In the genomic region with DNA sequence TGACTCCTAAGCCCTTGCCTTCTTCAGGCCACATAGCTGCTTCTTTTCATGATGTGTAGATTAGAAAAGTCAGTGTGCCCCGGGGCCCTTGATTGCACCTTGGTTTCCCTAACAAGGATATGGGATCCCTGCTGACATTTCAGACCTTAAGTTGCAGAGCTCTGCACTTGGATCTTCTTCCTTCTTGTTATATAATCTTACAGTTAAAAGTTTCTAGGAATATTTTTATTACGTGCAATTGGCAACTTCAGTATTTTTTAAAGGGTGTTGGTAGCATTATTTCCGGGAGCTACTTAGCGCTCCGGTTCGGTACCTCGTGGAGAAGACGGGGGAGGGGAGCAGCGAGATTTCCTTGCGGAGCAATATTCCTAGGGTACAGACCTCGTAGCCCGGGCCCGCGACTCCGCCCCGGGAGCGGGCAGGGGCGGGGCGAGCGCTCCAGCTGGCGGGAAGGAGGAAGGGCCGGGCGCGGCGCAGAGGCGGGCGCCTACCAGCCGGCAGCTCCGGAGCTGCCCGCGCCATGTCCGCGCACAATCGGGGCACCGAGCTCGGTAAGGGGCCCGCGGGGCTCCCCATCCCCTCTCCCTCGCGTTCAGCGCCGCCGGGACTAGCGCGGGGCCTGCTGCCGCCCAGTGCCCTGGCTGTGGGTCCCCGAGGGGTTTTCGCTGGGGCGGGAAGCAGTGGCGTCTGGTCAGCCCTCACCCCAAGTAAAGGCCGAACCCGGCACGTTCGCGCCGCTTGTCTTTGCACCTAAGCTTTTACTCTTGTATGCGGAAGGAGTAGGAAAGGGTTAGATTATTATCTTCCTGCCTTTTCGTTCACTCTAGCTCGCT, we compare ENCODE assay signal across 8 cellular contexts. TPM values are rescaled to one million over a fixed set of nuclear protein-coding genes. Genes with fewer than 3 reads are reported as not detected.
DNase-seq lines count a peak whose midpoint lies in the region; ATAC-seq and TF ChIP-seq lines count a peak whose summit lies in the region.

TSS of gene DERA (plus strand) at position 469 of the 833 bp plus-strand sequence. CDS start at position 521, 52 bp downstream.

- H3K4me3 ChIP-seq in Caco-2 (ENCODE audit: low read depth, low read length) = peak within 1 kb of the TSS; percentile 87
- peak within 1 kb of the TSS; percentile 71 for H3K4me3 ChIP-seq in epithelial cell of esophagus (ENCODE audit: low read length)
- peak within 1 kb of the TSS; percentile 38 for H3K4me3 ChIP-seq in mucosa of descending colon

- no peaks in the 10 kb centered on the region for H3K9me3 ChIP-seq in Caco-2
- no peaks in the 10 kb centered on the region for H3K9me3 ChIP-seq in mucosa of descending colon

- TF ChIP-seq CTCF in Caco-2 (IDR thresholded peaks at IDR 0.05; ENCODE audit: insufficient read depth in 1 of 2, low read depth in 1 of 2, low read length in 1 of 2, severe bottlenecking in 1 of 2, unreplicated experiment in 1 of 2) = no peak
- TF ChIP-seq CTCF in epithelial cell of esophagus (IDR thresholded peaks at IDR 0.05; ENCODE audit: insufficient read depth, low read depth, low read length, missing control alignments) = no peak
- TF ChIP-seq CTCF in mucosa of descending colon (IDR thresholded peaks at IDR 0.05) = no peak

- POLR2A ChIA-PET in Caco-2 (lab: Charles Lee) = interaction anchor here (0.5 to 1.7 kb wide), 8 partner anchors 13 to 1108 kb away, joined by 3 to 9 read pairs (median 4); partner anchors contain the start of genes C12orf60, EPS8 and WBP11

- H3K27me3 ChIP-seq in Caco-2 (replicated peaks; ENCODE audit: control insufficient read depth, insufficient read depth, low read length) = no peaks in the 10 kb centered on the region

- no peaks in the 10 kb centered on the region for H3K9me3 Mint-ChIP-seq in Caco-2 (ENCODE audit: unreplicated experiment)

- BruUV-seq in Caco-2 (replicated peaks; lab: Mats Ljungman, UMichigan) = no TSS peak

- no peaks in the 10 kb centered on the region for H3K27me3 Mint-ChIP-seq in Caco-2 (ENCODE audit: insufficient read depth, unreplicated experiment)

- DNase-seq in Caco-2 (peak; percentile 91 to 94), HPDE6-E6E7 (ENCODE audit: extremely low spot score) (peak; percentile 64), NOMO-1 treated with dmso at 0.1 percent for 144 hours (lab: John Stamatoyannopoulos, UW; ENCODE audit: unreplicated experiment) (peak; percentile 50), activated T-cell treated with anti-CD3 and anti-CD28 coated beads for 1 hour (ENCODE audit: low read depth) (peak; percentile 44), epithelial cell of esophagus (ENCODE audit: low read depth) (peak; percentile 86), mucosa of descending colon (peak; percentile 91 to 95 (median 91))
- DNase-seq in stimulated activated CD8-positive, alpha-beta memory T cell treated with anti-CD3 and anti-CD28 coated beads, Interleukin-4, amount 100 ng/mL, for 24 hours (ENCODE audit: low read depth) = peak; percentile 44

- peaks cover 13% of the 10 kb centered on the region for H3K36me3 Mint-ChIP-seq in Caco-2 (ENCODE audit: insufficient read depth, unreplicated experiment)

- peak within 1 kb of the TSS; percentile 93 for H3K27ac Mint-ChIP-seq in Caco-2 (ENCODE audit: unreplicated experiment)

- H3K4me3 Mint-ChIP-seq in Caco-2 (ENCODE audit: unreplicated experiment) = peak within 1 kb of the TSS; percentile 88

- CTCF ChIA-PET in Caco-2 (lab: Charles Lee) = interaction anchor here (0.6 to 2.4 kb wide), 2 partner anchors 12 to 45 kb away, joined by 4 to 17 read pairs; no protein-coding TSS in a partner anchor

- no peaks in the 10 kb centered on the region for H3K4me1 Mint-ChIP-seq in Caco-2 (ENCODE audit: low read depth, unreplicated experiment)

- peaks cover 22% of the 10 kb centered on the region for H3K4me1 ChIP-seq in Caco-2
- peaks cover 5% of the 10 kb centered on the region for H3K4me1 ChIP-seq in mucosa of descending colon (ENCODE audit: low read depth)

- ATAC-seq in GM19467 (IDR thresholded peaks at IDR 0.05; ENCODE audit: unreplicated experiment) (peak; percentile 93), mucosa of descending colon (peak; percentile 99)

- intact Hi-C loops in Caco-2 (cut with micrococcal nuclease; ENCODE audit: unreplicated experiment) = loop anchor here (1.0 to 10.0 kb wide), 6 partner anchors 12 to 434 kb away; partner anchors contain the start of genes MGST1 and STRAP
- intact Hi-C loops in mucosa of descending colon (cut with DNase I, micrococcal nuclease) = no loop called here

- H3K36me3 ChIP-seq in Caco-2 (ENCODE audit: control insufficient read depth, insufficient read depth, low read length) (no peaks in the 10 kb centered on the region), mucosa of descending colon (ENCODE audit: low read depth) (no peaks in the 10 kb centered on the region)

RNA-seq across cellular contexts. Expression of gene DERA, which starts in this region (rescaled TPM):
- total RNA-seq in Caco-2 (2022) (84.3 and 86.4 TPM in 2 replicates), mucosa of descending colon (10 to 100 TPM; 53.1 to 77.3 (median 74.3) TPM)

Comparison
In these comparisons a context has a peak if more than half of its experiments do, and no peak if none do; other contexts are left out.
1. Peak in every context shown above with its lines: DNase-seq, ATAC-seq and H3K4me3 ChIP-seq.